ENCODE assay signal across 22 cellular contexts in genomic region chr9:138120072-138120471, GRCh38.
DNase-seq lines count a peak whose midpoint lies in the region; ATAC-seq, FAIRE-seq and TF ChIP-seq lines count a peak whose summit lies in the region.
"Had no signal": no experiment of that assay in that cellular context is flagged by ENCODE, and none has a peak within 500 bp of the region (broad histone marks: within the 10 kb centered on the region; RNA-seq: fewer than 3 reads in every experiment).

No MANE protein-coding gene starts in this region.

- no peak overlapping the region for H3K27ac ChIP-seq in kidney (ENCODE audit: low read depth in 2 of 2, low read length in 2 of 2)
- no peak overlapping the region for H3K27ac ChIP-seq in neural progenitor cell
- H3K27ac ChIP-seq: 22Rv1, GM23248 had no signal

- no peak for ATAC-seq in natural killer cell treated with Interleukin-12 subunit alpha and Interleukin-12 subunit beta and Interleukin-15 and Interleukin-18, amount 100 ng/mL, for 72 hours
- ATAC-seq in natural killer cell (no peak), HG02571 (IDR thresholded peaks at IDR 0.05; ENCODE audit: unreplicated experiment) (no peak), GM18870 (IDR thresholded peaks at IDR 0.05; ENCODE audit: unreplicated experiment) (no peak)
- ATAC-seq: HCT116 had no signal

- H3K4me1 Mint-ChIP-seq in natural killer cell treated with Interleukin-12 subunit alpha and Interleukin-12 subunit beta and Interleukin-15 and Interleukin-18, amount 100 ng/mL, for 72 hours (ENCODE audit: low read depth in 2 of 2) = no peaks in the 10 kb centered on the region
- H3K4me1 Mint-ChIP-seq in natural killer cell (peaks cover 0 to 5% of the 10 kb centered on the region in 2 donors), neural progenitor cell (no peaks in the 10 kb centered on the region)
- H3K4me1 Mint-ChIP-seq: B cell; CD4-positive, alpha-beta memory T cell; H9 had no signal

- H2AFZ ChIP-seq in neural progenitor cell (replicated peaks) = no peak overlapping the region
- H2AFZ ChIP-seq: GM23248 had no signal

- peak; percentile 31 for DNase-seq in natural killer cell treated with Interleukin-12 subunit alpha and Interleukin-12 subunit beta and Interleukin-15 and Interleukin-18, amount 100 ng/mL, for 72 hours (ENCODE audit: low spot score)
- DNase-seq in natural killer cell = no peak
- peak; percentile 38 for DNase-seq in NB4 (ENCODE audit: low read depth)
- peak; percentile 64 for DNase-seq in kidney
- DNase-seq in neural progenitor cell (ENCODE audit: low spot score) = no peak
- DNase-seq in NCI-H2171 treated with DMSO at 0.1 percent for 48 hours (lab: John Stamatoyannopoulos, UW) = no peak
- DNase-seq: C1 segment of cervical spinal cord; Caco-2; CD4-positive, alpha-beta memory T cell; DMS153; DND-41; GM23248; H9 had no signal

- H3K27me3 ChIP-seq in neural progenitor cell = no peaks in the 10 kb centered on the region

- H3K4me1 ChIP-seq in kidney (ENCODE audit: control insufficient read depth in 1 of 2, insufficient read depth in 1 of 2, low read depth in 1 of 2, low read length in 2 of 2) = no peaks in the 10 kb centered on the region
- H3K4me1 ChIP-seq in neural progenitor cell = no peaks in the 10 kb centered on the region
- H3K4me1 ChIP-seq: Caco-2 had no signal

- no peaks in the 10 kb centered on the region for H4K20me1 ChIP-seq in neural progenitor cell (ENCODE audit: low read depth)

- H3K27me3 Mint-ChIP-seq in natural killer cell treated with Interleukin-12 subunit alpha and Interleukin-12 subunit beta and Interleukin-15 and Interleukin-18, amount 100 ng/mL, for 72 hours = no peaks in the 10 kb centered on the region
- H3K27me3 Mint-ChIP-seq in natural killer cell (ENCODE audit: low read depth in 2 of 2) (peaks cover 0 to 3% of the 10 kb centered on the region in 2 donors), neural progenitor cell (ENCODE audit: insufficient read depth, low read depth) (peaks cover 9% of the 10 kb centered on the region)

- H3K4me2 ChIP-seq in neural progenitor cell = no peak overlapping the region

- no peak for FAIRE-seq in kidney (lab: Jason Lieb, UNC)
- FAIRE-seq: A204.1, G401.6, GM12892, GM19239 had no signal

- TF ChIP-seq POLR2A in NB4 (IDR thresholded peaks at IDR 0.05; ENCODE audit: extremely low read depth, insufficient read length) = no peak

- intact Hi-C loops in natural killer cell (cut with micrococcal nuclease) (no loop called here), kidney (cut with DNase I) (no loop called here)

- no peak overlapping the region for H3K4me3 ChIP-seq in NB4 (ENCODE audit: low read depth, low read length)
- H3K4me3 ChIP-seq in kidney (ENCODE audit: low read length in 2 of 2) = no peak overlapping the region
- no peak overlapping the region for H3K4me3 ChIP-seq in neural progenitor cell
- H3K4me3 ChIP-seq: GM23248 had no signal

- H3F3A ChIP-seq in neural progenitor cell (ENCODE audit: low read depth) = no peaks in the 10 kb centered on the region

- H3K4me3 Mint-ChIP-seq in natural killer cell treated with Interleukin-12 subunit alpha and Interleukin-12 subunit beta and Interleukin-15 and Interleukin-18, amount 100 ng/mL, for 72 hours = no peak overlapping the region
- H3K4me3 Mint-ChIP-seq in natural killer cell = no peak overlapping the region
- H3K4me3 Mint-ChIP-seq in neural progenitor cell = no peak overlapping the region
- H3K4me3 Mint-ChIP-seq: B cell; CD4-positive, alpha-beta memory T cell; H9 had no signal

- TF ChIP-seq CTCF in natural killer cell (IDR thresholded peaks at IDR 0.05) (no peak), NB4 (IDR thresholded peaks at IDR 0.05; ENCODE audit: low read depth, low read length) (no peak), kidney (IDR thresholded peaks at IDR 0.05; ENCODE audit: borderline replicate concordance, extremely low read depth, insufficient read depth) (no peak), neural progenitor cell (IDR thresholded peaks at IDR 0.05) (no peak)

- H3K9me3 Mint-ChIP-seq in natural killer cell treated with Interleukin-12 subunit alpha and Interleukin-12 subunit beta and Interleukin-15 and Interleukin-18, amount 100 ng/mL, for 72 hours = no peaks in the 10 kb centered on the region
- H3K9me3 Mint-ChIP-seq in natural killer cell (no peaks in the 10 kb centered on the region), neural progenitor cell (peaks cover 9% of the 10 kb centered on the region)

- H3K9me3 ChIP-seq in kidney (ENCODE audit: control insufficient read depth in 1 of 2, low read length in 2 of 2) = no peaks in the 10 kb centered on the region
- no peaks in the 10 kb centered on the region for H3K9me3 ChIP-seq in neural progenitor cell (ENCODE audit: low read depth)
- H3K9me3 ChIP-seq: Caco-2 had no signal

- H3K9ac ChIP-seq in kidney (ENCODE audit: low read length in 2 of 2) (no peak overlapping the region), neural progenitor cell (no peak overlapping the region)
- H3K9ac ChIP-seq: GM23248 had no signal

- H3K27ac Mint-ChIP-seq in natural killer cell treated with Interleukin-12 subunit alpha and Interleukin-12 subunit beta and Interleukin-15 and Interleukin-18, amount 100 ng/mL, for 72 hours = no peak overlapping the region
- H3K27ac Mint-ChIP-seq in natural killer cell (no peak overlapping the region), neural progenitor cell (peak overlapping the region; percentile 21)
- H3K27ac Mint-ChIP-seq: B cell; CD4-positive, alpha-beta memory T cell; H9 had no signal

- H3K36me3 Mint-ChIP-seq in natural killer cell treated with Interleukin-12 subunit alpha and Interleukin-12 subunit beta and Interleukin-15 and Interleukin-18, amount 100 ng/mL, for 72 hours = no peaks in the 10 kb centered on the region
- H3K36me3 Mint-ChIP-seq in natural killer cell = no peaks in the 10 kb centered on the region
- no peaks in the 10 kb centered on the region for H3K36me3 Mint-ChIP-seq in neural progenitor cell
- H3K36me3 Mint-ChIP-seq: CD4-positive, alpha-beta memory T cell had no signal

- H3K79me2 ChIP-seq in neural progenitor cell (ENCODE audit: low read depth) = no peaks in the 10 kb centered on the region

- H3K36me3 ChIP-seq in kidney (ENCODE audit: control insufficient read depth in 1 of 2, insufficient read depth in 2 of 2, low read length in 2 of 2) (no peaks in the 10 kb centered on the region), neural progenitor cell (no peaks in the 10 kb centered on the region)

Comparison
In these comparisons a context has a peak if more than half of its experiments do, and no peak if none do; other contexts are left out.
1. DNase-seq: peak in natural killer cell treated with Interleukin-12 subunit alpha and Interleukin-12 subunit beta and Interleukin-15 and Interleukin-18, amount 100 ng/mL, for 72 hours (single experiment), NB4 (single experiment) and kidney (single experiment); none in natural killer cell (single experiment), neural progenitor cell (single experiment) and NCI-H2171 treated with DMSO at 0.1 percent for 48 hours (single experiment).